15 cellular contexts compared by ENCODE assay signal in genomic region chr1:156922986-156923564, GRCh38. TPM values are rescaled to one million over a fixed set of nuclear protein-coding genes. Genes with fewer than 3 reads are reported as not detected.
A peak's percentile ranks its signal among the peaks of the same experiment; 100 is the strongest.
DNase-seq lines count a peak whose midpoint lies in the region; ATAC-seq and TF ChIP-seq lines count a peak whose summit lies in the region.
"Had no signal": no experiment of that assay in that cellular context is flagged by ENCODE, and none has a peak within 500 bp of the region (broad histone marks: within the 10 kb centered on the region; RNA-seq: fewer than 3 reads in every experiment).

No MANE protein-coding gene starts in this region.

- TF ChIP-seq EP300 in stomach (IDR thresholded peaks at IDR 0.05): no peak

- 13 to 22% methylated on average over 9 of the region's 9 CpGs for WGBS in heart right ventricle, 2 donors
- WGBS in stomach, 5 donors: 12 to 21% (median 15%) methylated on average over 8 to 9 of the region's 9 CpGs

- H3K36me3 Mint-ChIP-seq in glutamatergic neuron (ENCODE audit: unreplicated experiment): peaks cover 14% of the 10 kb centered on the region

- H3K9me3 ChIP-seq in heart right ventricle: peaks cover 0 to 7% (median 0%) of the 10 kb centered on the region in 11 donors
- H3K9me3 ChIP-seq in stomach: peaks cover 0 to 7% (median 0%) of the 10 kb centered on the region in 4 donors

- H3K27me3 Mint-ChIP-seq in glutamatergic neuron (ENCODE audit: unreplicated experiment): peaks cover 46% of the 10 kb centered on the region

- DNase-seq in Right ventricle myocardium superior: peak; percentile 17
- no peak for DNase-seq in heart right ventricle
- DNase-seq in NCI-H2196 treated with DMSO at 0.1 percent for 48 hours (lab: John Stamatoyannopoulos, UW; ENCODE audit: unreplicated experiment): peak; percentile 56
- DNase-seq in glutamatergic neuron: no peak
- DNase-seq in stomach: peak; percentile 53
- DNase-seq in GOT3 (lab: John Stamatoyannopoulos, UW): no peak
- no peak for DNase-seq in anterior cingulate cortex (lab: John Stamatoyannopoulos, UW)
- DNase-seq: activated CD4-positive, alpha-beta T cell treated with anti-CD3 and anti-CD28 coated beads for 36 hours; activated naive CD4-positive, alpha-beta T cell treated with anti-CD3 and anti-CD28 coated beads, Interleukin-2, amount 50 U/mL, for 16 hours; NCI-H446 treated with DMSO at 0.1 percent for 48 hours had no signal

- ATAC-seq in Right ventricle myocardium superior (ENCODE audit: poor library complexity) (no peak), heart right ventricle (no peak), HG03378 (IDR thresholded peaks at IDR 0.05; ENCODE audit: unreplicated experiment) (no peak)
- ATAC-seq: activated CD4-positive, alpha-beta T cell treated with anti-CD3 and anti-CD28 coated beads for 36 hours had no signal

- H3K4me1 ChIP-seq in heart right ventricle: peaks cover 14 to 42% (median 32%) of the 10 kb centered on the region in 9 donors
- peaks cover 30 to 40% (median 34%) of the 10 kb centered on the region in 4 donors for H3K4me1 ChIP-seq in stomach

- peak overlapping the region in 1 of 10 donors; percentile 27 for H3K4me3 ChIP-seq in heart right ventricle
- no peak overlapping the region for H3K4me3 ChIP-seq in stomach
- H3K4me3 ChIP-seq: lung, SJSA1, tibial nerve had no signal

- H3K9me3 Mint-ChIP-seq in glutamatergic neuron (ENCODE audit: unreplicated experiment): peaks cover 19% of the 10 kb centered on the region

- peak overlapping the region; percentile 81 for H3K4me3 Mint-ChIP-seq in glutamatergic neuron (ENCODE audit: unreplicated experiment)
- H3K4me3 Mint-ChIP-seq: activated CD4-positive, alpha-beta T cell treated with anti-CD3 and anti-CD28 coated beads for 36 hours had no signal

- no peak overlapping the region for H3K27ac ChIP-seq in heart right ventricle
- H3K27ac ChIP-seq in stomach: no peak overlapping the region
- H3K27ac ChIP-seq: right atrium auricular region, SJSA1, tibial nerve had no signal

- H3K27me3 ChIP-seq in heart right ventricle (peaks cover 27 to 90% (median 76%) of the 10 kb centered on the region in 7 donors), stomach (peaks cover 23 to 94% (median 80%) of the 10 kb centered on the region in 3 donors)

- TF ChIP-seq CTCF in heart right ventricle (IDR thresholded peaks at IDR 0.05) (no peak), glutamatergic neuron (IDR thresholded peaks at IDR 0.05; ENCODE audit: partially characterized antibody, unreplicated experiment) (no peak), stomach (IDR thresholded peaks at IDR 0.05) (no peak)

- peaks cover 10% of the 10 kb centered on the region for H3K4me1 Mint-ChIP-seq in glutamatergic neuron (ENCODE audit: low read depth, unreplicated experiment)

- intact Hi-C loops in Right ventricle myocardium superior (cut with DNase I) (no loop called here), heart right ventricle (cut with DNase I) (loop anchor here in 4 of 10 donors (10.0 kb wide), 5 partner anchors 78 to 238 kb away; partner anchors contain the start of genes ISG20L2 (in 1 of the 4) and METTL25B (in 1 of the 4)), stomach (cut with DNase I; ENCODE audit: low total_unique reads) (loop anchor here (10.0 kb wide), 1 partner anchor 152 kb away; no protein-coding TSS in a partner anchor)

- no peak for TF ChIP-seq POLR2A in stomach (IDR thresholded peaks at IDR 0.05)

- H3K36me3 ChIP-seq in heart right ventricle (peaks cover 0 to 4% (median 0%) of the 10 kb centered on the region in 9 donors), stomach (no peaks in the 10 kb centered on the region)
- H3K36me3 ChIP-seq: right atrium auricular region, SJSA1 had no signal

- peak overlapping the region; percentile 50 for H3K27ac Mint-ChIP-seq in glutamatergic neuron (ENCODE audit: unreplicated experiment)
- H3K27ac Mint-ChIP-seq: activated CD4-positive, alpha-beta T cell treated with anti-CD3 and anti-CD28 coated beads for 36 hours had no signal

RNA-seq across cellular contexts. Expression of gene LRRC71, which starts 2.6 kb away (rescaled TPM):
- total RNA-seq in Right ventricle myocardium superior (not detected), heart right ventricle (under 1 TPM in 3 of 10 donors, not detected in 7; 0.15 to 0.38 (median 0.35) TPM), glutamatergic neuron (ENCODE audit: unreplicated experiment) (not detected), stomach (1 to 10 TPM in 1 of 5 donors, not detected in 4; 2.2 TPM)
- polyA plus RNA-seq in heart right ventricle (under 1 TPM; 0.06 to 0.51 TPM), stomach (under 1 TPM in 1 of 3 donors, not detected in 2; 0.61 TPM)
- total RNA-seq: activated CD4-positive, alpha-beta T cell treated with anti-CD3 and anti-CD28 coated beads for 36 hours; right atrium auricular region; SJSA1 had no signal

RNA-seq across cellular contexts. Expression of gene PEAR1, which starts 29.6 kb away (rescaled TPM):
- total RNA-seq in Right ventricle myocardium superior: 6.7 TPM
- 10 to 100 TPM in 2 of 10 donors, 1 to 10 TPM in 8; 3.8 to 12.4 (median 7.1) TPM for total RNA-seq in heart right ventricle
- 10 to 100 TPM in 1 of 2 donors, 1 to 10 TPM in 1; 6.2 to 13.7 TPM for polyA plus RNA-seq in heart right ventricle
- 1.2 TPM for total RNA-seq in glutamatergic neuron (ENCODE audit: unreplicated experiment)
- total RNA-seq in stomach: 10 to 100 TPM in 1 of 5 donors, 1 to 10 TPM in 4; 2.3 to 16.3 (median 3.5) TPM
- polyA plus RNA-seq in stomach: 1 to 10 TPM; 1.2 to 1.7 (median 1.5) TPM
- total RNA-seq: activated CD4-positive, alpha-beta T cell treated with anti-CD3 and anti-CD28 coated beads for 36 hours had no signal

Comparison
In these comparisons a context has a peak if more than half of its experiments do, and no peak if none do; other contexts are left out.
1. DNase-seq: peak in Right ventricle myocardium superior (single experiment), NCI-H2196 treated with DMSO at 0.1 percent for 48 hours (single experiment) and stomach (single experiment); none in heart right ventricle (0 of 2), glutamatergic neuron (single experiment), GOT3 (single experiment) and anterior cingulate cortex (0 of 58).